17 cellular contexts compared by ENCODE assay signal in the genomic region with DNA sequence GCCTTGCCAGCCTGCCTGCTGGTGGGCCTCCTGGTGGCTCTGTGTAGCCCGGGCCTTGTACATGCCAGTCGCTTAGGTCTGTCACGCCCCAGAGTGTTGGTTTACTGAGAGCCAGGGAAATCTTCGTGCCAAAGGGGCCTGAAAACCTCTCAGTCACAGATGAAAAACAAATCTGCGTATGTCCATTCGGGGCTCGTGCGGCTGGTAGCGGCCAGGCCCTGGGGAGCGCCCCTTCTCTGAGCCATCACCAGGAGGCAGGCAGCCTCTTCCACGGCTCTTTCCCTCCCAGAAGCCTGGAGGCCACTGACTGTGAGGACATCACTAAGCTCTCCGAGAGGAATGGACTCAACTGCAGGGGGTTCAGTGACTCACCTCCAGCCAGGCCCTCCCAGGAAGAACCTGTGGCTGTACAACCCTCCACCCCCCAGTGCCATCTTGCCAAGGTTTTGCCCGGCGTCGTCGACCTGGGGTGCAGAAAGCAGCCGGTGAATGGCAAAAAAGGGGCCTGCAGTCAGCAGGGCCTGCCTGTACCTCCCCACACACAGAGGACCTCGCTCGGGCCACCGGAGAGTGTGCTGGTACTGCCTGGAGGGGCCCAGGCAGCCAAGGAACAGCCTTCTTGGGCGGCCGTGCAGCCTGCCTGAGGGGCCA.
DNase-seq lines count a peak whose midpoint lies in the region; ATAC-seq and TF ChIP-seq lines count a peak whose summit lies in the region.
"Had no signal": no experiment of that assay in that cellular context is flagged by ENCODE, and none has a peak within 500 bp of the region (broad histone marks: within the 10 kb centered on the region; RNA-seq: fewer than 3 reads in every experiment).

No MANE protein-coding gene starts in this region.

- DNase-seq in HT1080 (ENCODE audit: low read depth) (peak; percentile 15), astrocyte of the spinal cord (ENCODE audit: low read depth, low spot score) (peak; percentile 50), iris pigment epithelial cell (ENCODE audit: low read depth) (peak; percentile 18), Right ventricle myocardium inferior (ENCODE audit: missing footprints) (no peak), Ammon's horn (ENCODE audit: low spot score) (no peak)
- DNase-seq in stimulated activated CD4-positive, alpha-beta T cell treated with anti-CD3 and anti-CD28 coated beads, Interleukin-15, amount 100 ng/mL, for 24 hours = no peak
- DNase-seq: activated CD4-positive, CD25-positive, alpha-beta regulatory T cell; body of pancreas; Calu3; effector CD4-positive, alpha-beta T cell; HCEC 1CT; NCI-H2029 treated with DMSO at 0.1 percent for 48 hours; NCI-H82 had no signal

- in situ Hi-C loops in astrocyte of the spinal cord (cut with HindIII; ENCODE audit: low sequenced_read_pairs) = no loop called here

- ATAC-seq in Right ventricle myocardium inferior (no peak), HG03280 (IDR thresholded peaks at IDR 0.05; ENCODE audit: unreplicated experiment) (no peak)
- ATAC-seq: body of pancreas had no signal

- no peaks in the 10 kb centered on the region for H3K9me3 ChIP-seq in BLaER1
- H3K9me3 ChIP-seq: body of pancreas had no signal

- H3K36me3 ChIP-seq in BLaER1 = no peaks in the 10 kb centered on the region

- peaks cover 52% of the 10 kb centered on the region for H3K4me1 ChIP-seq in BLaER1
- H3K4me1 ChIP-seq: body of pancreas had no signal

- TF ChIP-seq CTCF in astrocyte of the spinal cord (IDR thresholded peaks at IDR 0.05; ENCODE audit: low read depth, low read length) = peak; percentile 23

- intact Hi-C loops in Right ventricle myocardium inferior (cut with DNase I) = no loop called here

- H3K9ac ChIP-seq in BLaER1 = no peak overlapping the region

- H3K4me3 ChIP-seq in BLaER1 (no peak overlapping the region), astrocyte of the spinal cord (ENCODE audit: low read depth, low read length) (no peak overlapping the region)
- H3K4me3 ChIP-seq: body of pancreas, skin epidermis had no signal

- H3K4me2 ChIP-seq in BLaER1 = peak overlapping the region; percentile 77

- H4K20me1 ChIP-seq in BLaER1 = no peaks in the 10 kb centered on the region

- H3K27me3 ChIP-seq in BLaER1 = no peaks in the 10 kb centered on the region
- H3K27me3 ChIP-seq: body of pancreas had no signal

- H3K27ac ChIP-seq in BLaER1 = peak overlapping the region; percentile 37; the same call in 1 of the 2 replicates
- H3K27ac ChIP-seq: body of pancreas, RWPE1 had no signal

Comparison
In these comparisons a context has a peak if more than half of its experiments do, and no peak if none do; other contexts are left out.
1. DNase-seq: peak in HT1080 (single experiment), astrocyte of the spinal cord (single experiment) and iris pigment epithelial cell (single experiment); none in Right ventricle myocardium inferior (single experiment), Ammon's horn (single experiment) and stimulated activated CD4-positive, alpha-beta T cell treated with anti-CD3 and anti-CD28 coated beads, Interleukin-15, amount 100 ng/mL, for 24 hours (single experiment).